Comparison of ENCODE assay signal across 23 cellular contexts in the genomic region with DNA sequence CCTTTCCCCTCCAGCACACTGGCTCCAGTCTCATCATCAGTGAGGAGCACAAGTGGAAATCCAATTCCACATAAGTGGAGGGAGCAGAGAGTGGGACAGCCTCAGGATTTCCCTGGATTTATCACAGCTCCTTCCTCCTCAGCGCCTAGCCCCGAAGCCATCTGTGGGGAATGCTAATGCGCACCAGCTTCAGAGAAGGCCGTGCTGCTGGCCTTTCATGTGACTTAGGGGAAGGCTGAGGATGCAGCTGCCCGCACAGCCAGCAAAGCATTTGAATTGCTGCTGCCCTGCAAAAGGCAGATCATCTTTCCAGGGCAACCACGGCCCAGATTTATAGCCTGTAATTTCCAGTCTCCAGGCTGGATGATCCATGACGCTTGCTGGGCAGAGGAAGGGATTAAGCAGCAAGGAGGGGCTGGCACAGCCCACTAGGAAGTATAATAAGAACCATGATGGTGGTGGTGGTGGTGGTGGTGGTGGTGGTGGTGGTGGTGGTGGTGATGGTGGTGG. TPM values are rescaled to one million over a fixed set of nuclear protein-coding genes. Genes with fewer than 3 reads are reported as not detected.
DNase-seq lines count a peak whose midpoint lies in the region; ATAC-seq and TF ChIP-seq lines count a peak whose summit lies in the region.
"Had no signal": no experiment of that assay in that cellular context is flagged by ENCODE, and none has a peak within 500 bp of the region (broad histone marks: within the 10 kb centered on the region; RNA-seq: fewer than 3 reads in every experiment).

No MANE protein-coding gene starts in this region.

- H3K4me1 ChIP-seq in hepatocyte (ENCODE audit: insufficient read depth) (no peaks in the 10 kb centered on the region), skeletal muscle tissue (ENCODE audit: control insufficient read depth in 3 of 3, insufficient read depth in 3 of 3, low read length in 3 of 3) (peaks cover 0 to 6% (median 5%) of the 10 kb centered on the region in 3 donors)
- H3K4me1 ChIP-seq: stomach had no signal

- H3K27me3 ChIP-seq in hepatocyte (no peaks in the 10 kb centered on the region), skeletal muscle tissue (ENCODE audit: control insufficient read depth in 3 of 3, insufficient read depth in 3 of 3, low read length in 3 of 3) (peaks cover 0 to 18% (median 0%) of the 10 kb centered on the region in 3 donors)
- H3K27me3 ChIP-seq: brain microvascular endothelial cell, thyroid gland had no signal

- H3K4me2 ChIP-seq in hepatocyte, result no peak overlapping the region

- H3K9ac ChIP-seq in skeletal muscle tissue (ENCODE audit: low read depth in 1 of 3, low read length in 3 of 3), result peak overlapping the region in 1 of 3 donors; percentile 25

- H3K9me3 ChIP-seq in hepatocyte (ENCODE audit: low read depth) (no peaks in the 10 kb centered on the region), skeletal muscle tissue (ENCODE audit: control insufficient read depth in 3 of 3, low read length in 3 of 3) (no peaks in the 10 kb centered on the region)
- H3K9me3 ChIP-seq: stomach, thyroid gland had no signal

- no peak overlapping the region for H2AFZ ChIP-seq in hepatocyte

- H3K36me3 ChIP-seq in hepatocyte (replicated peaks; ENCODE audit: insufficient read depth, low read depth), result no peaks in the 10 kb centered on the region
- H3K36me3 ChIP-seq in skeletal muscle tissue (ENCODE audit: control insufficient read depth in 3 of 3, insufficient read depth in 3 of 3, low read length in 3 of 3), result no peaks in the 10 kb centered on the region
- H3K36me3 ChIP-seq: brain microvascular endothelial cell, stomach, thyroid gland had no signal

- no peaks in the 10 kb centered on the region for H4K20me1 ChIP-seq in hepatocyte (ENCODE audit: insufficient read depth, poor library complexity, severe bottlenecking)

- no peaks in the 10 kb centered on the region for H3K79me2 ChIP-seq in hepatocyte

- 50% methylated on average over 7 of the region's 7 CpGs for WGBS in hepatocyte (ENCODE audit: low lambda C conversion rate, missing lambda C conversion rate)

- H3K27ac ChIP-seq in hepatocyte (peak overlapping the region; percentile 17), skeletal muscle tissue (ENCODE audit: low read depth, low read length) (peak overlapping the region; percentile 68)
- H3K27ac ChIP-seq: brain microvascular endothelial cell, dorsolateral prefrontal cortex, stomach, thyroid gland had no signal

- no peaks in the 10 kb centered on the region for H3K9me2 ChIP-seq in hepatocyte (replicated peaks; ENCODE audit: insufficient read depth)

- no peak for ATAC-seq in HG03045 (IDR thresholded peaks at IDR 0.05; ENCODE audit: unreplicated experiment)
- no peak for ATAC-seq in HG03457 (IDR thresholded peaks at IDR 0.05; ENCODE audit: unreplicated experiment)
- ATAC-seq: activated CD4-positive, alpha-beta T cell treated with anti-CD3 and anti-CD28 coated beads for 36 hours; activated CD8-positive, alpha-beta T cell treated with anti-CD3 and anti-CD28 coated beads, Interleukin-2, amount 10 ng/mL, durations not matched to agents 7 days and 5 days; activated T-helper 17 cell treated with anti-CD3 and anti-CD28 coated beads, Interleukin-2, amount 50 U/mL, for 72 hours; left cardiac atrium; sciatic nerve had no signal

- TF ChIP-seq CTCF in hepatocyte (IDR thresholded peaks at IDR 0.05; ENCODE audit: poor library complexity), result no peak

- H3K4me3 ChIP-seq in hepatocyte (no peak overlapping the region), skeletal muscle tissue (ENCODE audit: low read length in 3 of 3) (no peak overlapping the region)
- H3K4me3 ChIP-seq: dorsolateral prefrontal cortex, stomach, thyroid gland had no signal

- DNase-seq in NCI-H2107 (lab: John Stamatoyannopoulos, UW) (peak; percentile 33), NCI-H2107 treated with DMSO at 0.1 percent for 48 hours (lab: John Stamatoyannopoulos, UW; ENCODE audit: unreplicated experiment) (no peak), NCI-H69 (lab: John Stamatoyannopoulos, UW) (peak; percentile 89), hepatocyte (ENCODE audit: low spot score) (no peak), NCI-H2171 (lab: John Stamatoyannopoulos, UW) (no peak)
- DNase-seq: activated CD4-positive, alpha-beta T cell treated with anti-CD3 and anti-CD28 coated beads for 36 hours; activated CD8-positive, alpha-beta T cell treated with anti-CD3 and anti-CD28 coated beads, Interleukin-2, amount 10 ng/mL, durations not matched to agents 7 days and 5 days; amniotic stem cell; brain microvascular endothelial cell; left cardiac atrium; mammary epithelial cell; NCI-H1694; NCI-H748 treated with DMSO at 0.1 percent for 48 hours; SIG-M5; stimulated activated CD4-positive, alpha-beta T cell treated with anti-CD3 and anti-CD28 coated beads, Interleukin-4, amount 100 ng/mL, for 1 hour; stomach; thyroid gland had no signal

RNA-seq across cellular contexts. Expression of a gene that starts 29.9 kb away (rescaled TPM):
- total RNA-seq in hepatocyte, result 0.40 and 0.48 TPM in 2 replicates
- polyA plus RNA-seq in hepatocyte, result 0.98 and 1.3 TPM in 2 replicates
- total RNA-seq in skeletal muscle tissue, result 1.0 TPM
- total RNA-seq: activated CD4-positive, alpha-beta T cell treated with anti-CD3 and anti-CD28 coated beads for 36 hours; activated CD8-positive, alpha-beta T cell treated with anti-CD3 and anti-CD28 coated beads, Interleukin-2, amount 10 ng/mL, durations not matched to agents 7 days and 5 days; activated T-helper 17 cell treated with anti-CD3 and anti-CD28 coated beads, Interleukin-2, amount 50 U/mL, for 72 hours; mammary epithelial cell had no signal
- polyA plus RNA-seq: mammary epithelial cell, stomach had no signal

Comparison
In these comparisons a context has a peak if more than half of its experiments do, and no peak if none do; other contexts are left out.
1. DNase-seq: peak in NCI-H2107 (single experiment) and NCI-H69 (single experiment); none in NCI-H2107 treated with DMSO at 0.1 percent for 48 hours (single experiment), hepatocyte (single experiment) and NCI-H2171 (single experiment).